Comparison of ENCODE assay signal across 18 cellular contexts in genomic region chr13:70630247-70630646, GRCh38.
DNase-seq lines count a peak whose midpoint lies in the region; ATAC-seq and TF ChIP-seq lines count a peak whose summit lies in the region.
"Had no signal": no experiment of that assay in that cellular context is flagged by ENCODE, and none has a peak within 500 bp of the region (broad histone marks: within the 10 kb centered on the region; RNA-seq: fewer than 3 reads in every experiment).

No MANE protein-coding gene starts in this region.

- H3K9me3 ChIP-seq in PC-3 (ENCODE audit: low read length): no peaks in the 10 kb centered on the region
- H3K9me3 ChIP-seq in mesodermal cell (ENCODE audit: control insufficient read depth, low read length): no peaks in the 10 kb centered on the region
- no peaks in the 10 kb centered on the region for H3K9me3 ChIP-seq in lower lobe of right lung

- POLR2A ChIA-PET in PC-3 (lab: Charles Lee; ENCODE audit: unreplicated experiment): no interaction called here

- no peak overlapping the region for H3K4me3 ChIP-seq in H7 (ENCODE audit: insufficient read depth, low read depth, low read length)
- no peak overlapping the region for H3K4me3 ChIP-seq in PC-3 (ENCODE audit: low read length)
- H3K4me3 ChIP-seq in epithelial cell of esophagus (ENCODE audit: low read length): no peak overlapping the region
- H3K4me3 ChIP-seq in mesodermal cell (ENCODE audit: extremely low read depth, insufficient read depth, low read length, poor library complexity, severe bottlenecking): no peak overlapping the region
- H3K4me3 ChIP-seq in lower lobe of right lung: no peak overlapping the region
- H3K4me3 ChIP-seq: SK-N-MC had no signal

- no peak overlapping the region for H3K4me2 ChIP-seq in PC-3 (ENCODE audit: low read length)
- H3K4me2 ChIP-seq: KMS-11 had no signal

- no peaks in the 10 kb centered on the region for H3K9me2 ChIP-seq in PC-3 (replicated peaks; ENCODE audit: low read length)

- no TSS peak for BruUV-seq in PC-3 (replicated peaks; lab: Mats Ljungman, UMichigan)

- peaks cover 35% of the 10 kb centered on the region for H3K27me3 ChIP-seq in H7 (ENCODE audit: control insufficient read depth, insufficient read depth, low read length)
- no peaks in the 10 kb centered on the region for H3K27me3 ChIP-seq in PC-3 (ENCODE audit: low read length)
- H3K27me3 ChIP-seq in lower lobe of right lung (ENCODE audit: low read depth): no peaks in the 10 kb centered on the region

- no peak overlapping the region for H3K27ac ChIP-seq in PC-3 (ENCODE audit: low read length)
- peak overlapping the region; percentile 32 for H3K27ac ChIP-seq in mesodermal cell (ENCODE audit: low read depth, low read length, severe bottlenecking)
- H3K27ac ChIP-seq in lower lobe of right lung: no peak overlapping the region
- H3K27ac ChIP-seq: KMS-11, SK-N-MC had no signal

- no peaks in the 10 kb centered on the region for H4K20me1 ChIP-seq in PC-3 (ENCODE audit: low read length)

- H2AFZ ChIP-seq in PC-3 (ENCODE audit: low read length): no peak overlapping the region

- TF ChIP-seq CTCF in PC-3 (conservative IDR thresholded peaks at IDR 0.05; ENCODE audit: low read depth, low read length): no peak
- TF ChIP-seq CTCF in epithelial cell of esophagus (IDR thresholded peaks at IDR 0.05; ENCODE audit: insufficient read depth, low read depth, low read length, missing control alignments): no peak
- TF ChIP-seq CTCF in lower lobe of right lung (IDR thresholded peaks at IDR 0.05): no peak

- ATAC-seq in PC-3 (no peak), GM19467 (IDR thresholded peaks at IDR 0.05; ENCODE audit: unreplicated experiment) (no peak), HG02970 (IDR thresholded peaks at IDR 0.05; ENCODE audit: low FRiP score, unreplicated experiment) (no peak), lower lobe of right lung (no peak)

- H3K4me1 ChIP-seq in PC-3 (ENCODE audit: insufficient read depth, low read length) (peaks cover 8% of the 10 kb centered on the region), mesodermal cell (ENCODE audit: control insufficient read depth, insufficient read depth, low read length, poor library complexity, severe bottlenecking) (no peaks in the 10 kb centered on the region), lower lobe of right lung (no peaks in the 10 kb centered on the region)

- H3K9ac ChIP-seq in PC-3 (ENCODE audit: low read length): no peak overlapping the region
- H3K9ac ChIP-seq: KMS-11 had no signal

- CTCF ChIA-PET in PC-3 (lab: Charles Lee): no interaction called here

- WGBS in mesodermal cell (ENCODE audit: insufficient coverage in 2 of 2), 2 experiments: 20 to 50% methylated on average over 1 of the region's 2 CpGs

- H3F3A ChIP-seq in PC-3 (ENCODE audit: low read length, unreplicated experiment): no peaks in the 10 kb centered on the region

- intact Hi-C loops in PC-3 (cut with micrococcal nuclease) (no loop called here), lower lobe of right lung (cut with DNase I) (no loop called here)

- H3K36me3 ChIP-seq in H7 (replicated peaks; ENCODE audit: control insufficient read depth, insufficient read depth, low read length) (no peaks in the 10 kb centered on the region), PC-3 (ENCODE audit: low read depth, low read length) (no peaks in the 10 kb centered on the region), mesodermal cell (ENCODE audit: control insufficient read depth, insufficient read depth, low read length) (no peaks in the 10 kb centered on the region), lower lobe of right lung (no peaks in the 10 kb centered on the region)

- DNase-seq in H7 (peak; percentile 36), PC-3 (peak; percentile 3), epithelial cell of esophagus (ENCODE audit: low read depth) (peak; percentile 3), lower lobe of right lung (no peak)
- DNase-seq in activated naive CD4-positive, alpha-beta T cell treated with Interleukin-2 at 50 U/mL for 16 hours: no peak
- DNase-seq: CD4-positive, alpha-beta T cell; EL; NCI-H1092; NCI-H1694; NCI-H2107; NCI-H2227 treated with DMSO at 0.1 percent for 48 hours; NCI-H524; Right ventricle myocardium superior had no signal

- H3K79me2 ChIP-seq in PC-3 (ENCODE audit: low read length): no peaks in the 10 kb centered on the region

Comparison
In these comparisons a context has a peak if more than half of its experiments do, and no peak if none do; other contexts are left out.
1. DNase-seq: peak in H7 (single experiment), PC-3 (single experiment) and epithelial cell of esophagus (single experiment); none in activated naive CD4-positive, alpha-beta T cell treated with Interleukin-2 at 50 U/mL for 16 hours (single experiment) and lower lobe of right lung (single experiment).